14 cellular contexts compared by ENCODE assay signal in genomic region chr1:29649375-29650040, GRCh38.
DNase-seq lines count a peak whose midpoint lies in the region; ATAC-seq and TF ChIP-seq lines count a peak whose summit lies in the region.
"Had no signal": no experiment of that assay in that cellular context is flagged by ENCODE, and none has a peak within 500 bp of the region (broad histone marks: within the 10 kb centered on the region; RNA-seq: fewer than 3 reads in every experiment).

No MANE protein-coding gene starts in this region.

- H3K36me3 ChIP-seq in GM23338 (ENCODE audit: insufficient read depth): no peaks in the 10 kb centered on the region
- H3K36me3 ChIP-seq: brain microvascular endothelial cell, neutrophil, SJSA1 had no signal

- H2AFZ ChIP-seq in GM23338: no peak overlapping the region

- H3K27me3 ChIP-seq in GM23338 (ENCODE audit: insufficient read depth): no peaks in the 10 kb centered on the region
- H3K27me3 ChIP-seq: brain microvascular endothelial cell had no signal

- H3K36me3 Mint-ChIP-seq in activated T-cell treated with anti-CD3 and anti-CD28 coated beads, Interleukin-2, amount 50 U/mL, for 4 hours (ENCODE audit: insufficient read depth): no peaks in the 10 kb centered on the region
- no peaks in the 10 kb centered on the region for H3K36me3 Mint-ChIP-seq in GM23338 (ENCODE audit: low read depth)
- H3K36me3 Mint-ChIP-seq in activated naive CD4-positive, alpha-beta T cell treated with anti-CD3 and anti-CD28 coated beads for 36 hours (ENCODE audit: low read depth): no peaks in the 10 kb centered on the region

- peak; percentile 6 to 7 for DNase-seq in activated T-cell treated with anti-CD3 and anti-CD28 coated beads, Interleukin-2, amount 50 U/mL, for 48 hours
- DNase-seq in activated T-cell treated with anti-CD3 and anti-CD28 coated beads, Interleukin-2, amount 50 U/mL, for 4 hours: no peak
- peak; percentile 89 for DNase-seq in NCI-H345 (lab: John Stamatoyannopoulos, UW)
- peak; percentile 52 for DNase-seq in coronary artery (ENCODE audit: low spot score)
- no peak for DNase-seq in GM23338 (ENCODE audit: low spot score)
- no peak for DNase-seq in GM19240 (ENCODE audit: insufficient read length, low spot score)
- no peak for DNase-seq in activated naive CD4-positive, alpha-beta T cell treated with anti-CD3 and anti-CD28 coated beads for 36 hours
- DNase-seq: brain microvascular endothelial cell, left ventricle myocardium superior, NCI-H524 treated with DMSO at 0.1 percent for 48 hours had no signal

- no peak overlapping the region for H3K27ac Mint-ChIP-seq in GM23338
- no peak overlapping the region for H3K27ac Mint-ChIP-seq in activated naive CD4-positive, alpha-beta T cell treated with anti-CD3 and anti-CD28 coated beads for 36 hours

- peaks cover 16% of the 10 kb centered on the region for H3K27me3 Mint-ChIP-seq in activated T-cell treated with anti-CD3 and anti-CD28 coated beads, Interleukin-2, amount 50 U/mL, for 4 hours (ENCODE audit: low read depth)
- H3K27me3 Mint-ChIP-seq in GM23338 (ENCODE audit: insufficient read depth, low read depth, poor library complexity): peaks cover 5% of the 10 kb centered on the region
- peaks cover 8% of the 10 kb centered on the region for H3K27me3 Mint-ChIP-seq in activated naive CD4-positive, alpha-beta T cell treated with anti-CD3 and anti-CD28 coated beads for 36 hours (ENCODE audit: low read depth)

- intact Hi-C loops in activated naive CD4-positive, alpha-beta T cell treated with anti-CD3 and anti-CD28 coated beads for 36 hours (cut with micrococcal nuclease): no loop called here

- H3K4me3 Mint-ChIP-seq in activated T-cell treated with anti-CD3 and anti-CD28 coated beads, Interleukin-2, amount 50 U/mL, for 4 hours: no peak overlapping the region
- H3K4me3 Mint-ChIP-seq in GM23338: no peak overlapping the region
- no peak overlapping the region for H3K4me3 Mint-ChIP-seq in activated naive CD4-positive, alpha-beta T cell treated with anti-CD3 and anti-CD28 coated beads for 36 hours

- no peak for TF ChIP-seq CTCF in coronary artery (IDR thresholded peaks at IDR 0.05)
- TF ChIP-seq CTCF in GM23338 (conservative IDR thresholded peaks at IDR 0.05; ENCODE audit: low read depth in 2 of 2): no peak

- CTCF ChIA-PET in activated naive CD4-positive, alpha-beta T cell treated with anti-CD3 and anti-CD28 coated beads for 36 hours (lab: Charles Lee): no interaction called here

- ATAC-seq in activated T-cell treated with anti-CD3 and anti-CD28 coated beads, Interleukin-2, amount 50 U/mL, for 4 hours: no peak
- ATAC-seq in GM23338 (no peak), HG03095 (IDR thresholded peaks at IDR 0.05; ENCODE audit: unreplicated experiment) (no peak)
- ATAC-seq: left ventricle myocardium superior had no signal

- no peaks in the 10 kb centered on the region for H3K4me1 ChIP-seq in GM23338 (ENCODE audit: insufficient read depth)
- H3K4me1 ChIP-seq: SJSA1 had no signal

- no peaks in the 10 kb centered on the region for H3K9me2 ChIP-seq in GM23338 (ENCODE audit: insufficient read depth)

- no peaks in the 10 kb centered on the region for H3F3A ChIP-seq in GM23338 (replicated peaks; ENCODE audit: low read depth)

- H3K79me2 ChIP-seq in GM23338 (replicated peaks; ENCODE audit: insufficient read depth): no peaks in the 10 kb centered on the region

- H3K4me2 ChIP-seq in GM23338: no peak overlapping the region

- H4K20me1 ChIP-seq in GM23338 (replicated peaks; ENCODE audit: insufficient read depth): no peaks in the 10 kb centered on the region; the same call in 1 of the 2 replicates

- H3K4me3 ChIP-seq in coronary artery (no peak overlapping the region), GM23338 (no peak overlapping the region)
- H3K4me3 ChIP-seq: SJSA1 had no signal

- H3K9me3 Mint-ChIP-seq in activated T-cell treated with anti-CD3 and anti-CD28 coated beads, Interleukin-2, amount 50 U/mL, for 4 hours: no peaks in the 10 kb centered on the region
- no peaks in the 10 kb centered on the region; the same call in 2 of the 3 replicates for H3K9me3 Mint-ChIP-seq in GM23338
- no peaks in the 10 kb centered on the region for H3K9me3 Mint-ChIP-seq in activated naive CD4-positive, alpha-beta T cell treated with anti-CD3 and anti-CD28 coated beads for 36 hours

- H3K27ac ChIP-seq in coronary artery (no peak overlapping the region), GM23338 (ENCODE audit: low read depth) (no peak overlapping the region)
- H3K27ac ChIP-seq: brain microvascular endothelial cell, neutrophil, SJSA1, VCaP had no signal

- no peaks in the 10 kb centered on the region for H3K4me1 Mint-ChIP-seq in activated T-cell treated with anti-CD3 and anti-CD28 coated beads, Interleukin-2, amount 50 U/mL, for 4 hours (ENCODE audit: low read depth)
- peaks cover 10% of the 10 kb centered on the region for H3K4me1 Mint-ChIP-seq in GM23338
- no peaks in the 10 kb centered on the region for H3K4me1 Mint-ChIP-seq in activated naive CD4-positive, alpha-beta T cell treated with anti-CD3 and anti-CD28 coated beads for 36 hours (ENCODE audit: low read depth)

TF ChIP-seq in GM23338, 12 proteins besides CTCF, POLR2A, EP300 and RAD21:
- TF ChIP-seq, protein P1, sequence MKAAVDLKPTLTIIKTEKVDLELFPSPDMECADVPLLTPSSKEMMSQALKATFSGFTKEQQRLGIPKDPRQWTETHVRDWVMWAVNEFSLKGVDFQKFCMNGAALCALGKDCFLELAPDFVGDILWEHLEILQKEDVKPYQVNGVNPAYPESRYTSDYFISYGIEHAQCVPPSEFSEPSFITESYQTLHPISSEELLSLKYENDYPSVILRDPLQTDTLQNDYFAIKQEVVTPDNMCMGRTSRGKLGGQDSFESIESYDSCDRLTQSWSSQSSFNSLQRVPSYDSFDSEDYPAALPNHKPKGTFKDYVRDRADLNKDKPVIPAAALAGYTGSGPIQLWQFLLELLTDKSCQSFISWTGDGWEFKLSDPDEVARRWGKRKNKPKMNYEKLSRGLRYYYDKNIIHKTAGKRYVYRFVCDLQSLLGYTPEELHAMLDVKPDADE (IDR thresholded peaks at IDR 0.05): no peak
TF ChIP-seq in GM23338: peak in this region for 0.

Comparison
In these comparisons a context has a peak if more than half of its experiments do, and no peak if none do; other contexts are left out.
1. DNase-seq: peak in activated T-cell treated with anti-CD3 and anti-CD28 coated beads, Interleukin-2, amount 50 U/mL, for 48 hours (2 of 2), NCI-H345 (single experiment) and coronary artery (single experiment); none in activated T-cell treated with anti-CD3 and anti-CD28 coated beads, Interleukin-2, amount 50 U/mL, for 4 hours (single experiment), GM23338 (single experiment), GM19240 (single experiment) and activated naive CD4-positive, alpha-beta T cell treated with anti-CD3 and anti-CD28 coated beads for 36 hours (single experiment).